Comparison of ENCODE assay signal across 8 cellular contexts in the genomic region with DNA sequence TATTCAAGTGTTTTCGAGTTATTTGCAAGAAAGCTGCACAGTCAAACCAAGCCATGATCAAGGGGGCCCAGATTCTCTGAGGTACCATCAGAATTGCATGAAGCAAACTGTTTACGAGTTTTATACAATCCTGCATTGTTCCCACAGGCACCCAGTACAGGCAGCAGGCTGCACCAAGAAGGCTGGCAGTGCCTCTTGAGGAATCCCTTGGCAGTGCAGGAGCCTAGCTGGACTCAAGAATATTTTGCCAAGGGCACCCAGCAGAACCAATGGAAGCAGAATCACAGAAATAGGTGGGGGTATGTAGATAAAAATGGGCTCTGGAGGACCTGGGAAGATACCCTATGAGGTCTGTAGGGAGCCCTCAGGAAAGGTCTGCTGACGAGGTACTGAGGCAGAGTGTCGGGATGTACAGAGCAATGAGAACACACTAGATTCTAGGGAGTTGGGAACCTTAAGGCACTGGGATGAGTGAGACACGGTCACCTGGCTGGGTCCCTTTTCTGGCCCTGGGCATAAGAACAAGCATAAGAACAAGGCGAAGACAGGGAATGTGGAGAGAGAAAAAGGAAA. TPM values are rescaled to one million over a fixed set of nuclear protein-coding genes. Genes with fewer than 3 reads are reported as not detected.
DNase-seq lines count a peak whose midpoint lies in the region; ATAC-seq and TF ChIP-seq lines count a peak whose summit lies in the region.

No MANE protein-coding gene starts in this region.

- no peak overlapping the region for H3K27ac Mint-ChIP-seq in endodermal cell

- no peaks in the 10 kb centered on the region for H3K9me3 Mint-ChIP-seq in endodermal cell

- H3K27ac ChIP-seq in endodermal cell (ENCODE audit: low read depth, low read length) (no peak overlapping the region), parathyroid adenoma (peak overlapping the region; percentile 99), vagina (no peak overlapping the region)

- WGBS in endodermal cell (ENCODE audit: insufficient coverage in 1 of 2, insufficient read length in 1 of 2), 2 experiments: 86 to 87% methylated on average over 3 to 6 of the region's 6 CpGs

- TF ChIP-seq CTCF in GM12872 (IDR thresholded peaks at IDR 0.05; ENCODE audit: insufficient read depth, low read depth, low read length) (peak; percentile 35), endodermal cell (conservative IDR thresholded peaks at IDR 0.05) (peak; percentile 69), parathyroid adenoma (IDR thresholded peaks at IDR 0.05) (peak; percentile 61), vagina (IDR thresholded peaks at IDR 0.05) (no peak)

- ATAC-seq in HG02970 (IDR thresholded peaks at IDR 0.05; ENCODE audit: low FRiP score, unreplicated experiment): no peak

- no peaks in the 10 kb centered on the region for H3K36me3 Mint-ChIP-seq in endodermal cell (ENCODE audit: low read depth)

- H3K27me3 Mint-ChIP-seq in endodermal cell (ENCODE audit: insufficient read depth): peaks cover 8% of the 10 kb centered on the region

- H3K27me3 ChIP-seq in endodermal cell (ENCODE audit: control insufficient read depth, insufficient read depth, low read length, poor library complexity, severe bottlenecking) (no peaks in the 10 kb centered on the region), parathyroid adenoma (ENCODE audit: control insufficient read depth, insufficient read depth, low read length) (no peaks in the 10 kb centered on the region), vagina (no peaks in the 10 kb centered on the region)

- peaks cover 39% of the 10 kb centered on the region for H3K4me1 Mint-ChIP-seq in endodermal cell

- intact Hi-C loops in vagina (cut with DNase I): no loop called here

- H3K9ac ChIP-seq in endodermal cell (ENCODE audit: extremely low read depth, low read length, poor library complexity, severe bottlenecking) (no peak overlapping the region), parathyroid adenoma (no peak overlapping the region)

- no peak overlapping the region for H2AFZ ChIP-seq in parathyroid adenoma

- TF ChIP-seq POLR2A in vagina (IDR thresholded peaks at IDR 0.05): no peak

- H3K4me2 ChIP-seq in parathyroid adenoma (ENCODE audit: low read length): no peak overlapping the region

- H3K79me2 ChIP-seq in parathyroid adenoma: peaks cover 20% of the 10 kb centered on the region

- no peak overlapping the region for H3K4me3 Mint-ChIP-seq in endodermal cell

- H3K36me3 ChIP-seq in endodermal cell (ENCODE audit: control insufficient read depth, insufficient read depth, low read length): no peaks in the 10 kb centered on the region
- H3K36me3 ChIP-seq in parathyroid adenoma (ENCODE audit: control insufficient read depth, insufficient read depth, low read length): no peaks in the 10 kb centered on the region
- H3K36me3 ChIP-seq in vagina: no peaks in the 10 kb centered on the region

- no peak overlapping the region for H3K4me3 ChIP-seq in endodermal cell (ENCODE audit: low read length)
- H3K4me3 ChIP-seq in parathyroid adenoma (ENCODE audit: low read depth, low read length): no peak overlapping the region
- no peak overlapping the region for H3K4me3 ChIP-seq in vagina

- H3K9me3 ChIP-seq in endodermal cell (ENCODE audit: control insufficient read depth, low read length) (no peaks in the 10 kb centered on the region), parathyroid adenoma (ENCODE audit: control insufficient read depth, low read length) (no peaks in the 10 kb centered on the region), vagina (no peaks in the 10 kb centered on the region)

- peak; percentile 3 for DNase-seq in NCI-H2196 treated with DMSO at 0.1 percent for 48 hours (lab: John Stamatoyannopoulos, UW; ENCODE audit: unreplicated experiment)
- peak; percentile 87 for DNase-seq in endodermal cell
- no peak for DNase-seq in vagina (ENCODE audit: extremely low spot score in 2 of 2)
- DNase-seq in NCI-H2171 treated with DMSO at 0.1 percent for 48 hours (lab: John Stamatoyannopoulos, UW): no peak
- no peak for DNase-seq in NK-92 (lab: John Stamatoyannopoulos, UW; ENCODE audit: unreplicated experiment)

- no peaks in the 10 kb centered on the region for H3K4me1 ChIP-seq in endodermal cell (ENCODE audit: control insufficient read depth, insufficient read depth, low read length)
- peaks cover 36% of the 10 kb centered on the region for H3K4me1 ChIP-seq in parathyroid adenoma
- H3K4me1 ChIP-seq in vagina: no peaks in the 10 kb centered on the region

RNA-seq across cellular contexts. Expression of a gene that starts 2.5 kb away (rescaled TPM):
- 10 to 100 TPM in 1 of 2 donors, 1 to 10 TPM in 1; 5.1 to 16.0 TPM for total RNA-seq in endodermal cell
- polyA plus RNA-seq in endodermal cell (2013, experiment 1 of 2): 150 TPM
- 129 TPM for polyA plus RNA-seq in endodermal cell (2013, experiment 2 of 2)
- 8.8 TPM for total RNA-seq in vagina

RNA-seq across cellular contexts. Expression of a gene that starts 57.9 kb away (rescaled TPM):
- total RNA-seq in endodermal cell: under 1 TPM; 0.42 to 0.64 TPM
- 2.0 TPM for polyA plus RNA-seq in endodermal cell (2013, experiment 1 of 2)
- polyA plus RNA-seq in endodermal cell (2013, experiment 2 of 2): 1.8 TPM
- total RNA-seq in vagina: 0.98 TPM

Comparison
In these comparisons a context has a peak if more than half of its experiments do, and no peak if none do; other contexts are left out.
1. CTCF ChIP-seq: peak in GM12872 (single experiment), endodermal cell (single experiment) and parathyroid adenoma (single experiment); none in vagina (0 of 3).
2. DNase-seq: peak in NCI-H2196 treated with DMSO at 0.1 percent for 48 hours (single experiment) and endodermal cell (single experiment); none in vagina (0 of 2), NCI-H2171 treated with DMSO at 0.1 percent for 48 hours (single experiment) and NK-92 (single experiment).